In genomic region chr4:166277406-166277805, GRCh38 we compare ENCODE assay signal across 23 cellular contexts.
DNase-seq lines count a peak whose midpoint lies in the region; ATAC-seq, FAIRE-seq and TF ChIP-seq lines count a peak whose summit lies in the region.
"Had no signal": no experiment of that assay in that cellular context is flagged by ENCODE, and none has a peak within 500 bp of the region (broad histone marks: within the 10 kb centered on the region; RNA-seq: fewer than 3 reads in every experiment).

No MANE protein-coding gene starts in this region.

- DNase-seq in AG04449 (ENCODE audit: low read depth, low spot score) (peak; percentile 67), HTR-8/SVneo (ENCODE audit: insufficient read length, low spot score) (peak; percentile 17), astrocyte of the cerebellum (ENCODE audit: low read depth) (peak; percentile 38), fibroblast of the aortic adventitia (ENCODE audit: low read depth) (peak; percentile 67), left lung (no peak), urothelium cell line (ENCODE audit: low spot score) (no peak)
- DNase-seq: 8988T; Calu3; CD4-positive, alpha-beta memory T cell; DMS79; GF-D8; NCI-H1417 treated with DMSO at 0.1 percent for 48 hours; NCI-H1930; NCI-H2171; NCI-H446 treated with DMSO at 0.1 percent for 48 hours; NCI-H748 treated with DMSO at 0.1 percent for 48 hours; OCI-M1; SJCRH30 had no signal

- no peaks in the 10 kb centered on the region for H3K4me1 ChIP-seq in left lung
- H3K4me1 ChIP-seq: SJCRH30 had no signal

- H3K4me3 ChIP-seq in AG04449 (ENCODE audit: low read depth, low read length) = no peak overlapping the region
- no peak overlapping the region for H3K4me3 ChIP-seq in astrocyte of the cerebellum (ENCODE audit: low read depth, low read length)
- H3K4me3 ChIP-seq in fibroblast of the aortic adventitia (ENCODE audit: low read depth, low read length) = no peak overlapping the region
- H3K4me3 ChIP-seq in left lung = no peak overlapping the region
- H3K4me3 ChIP-seq: SJCRH30 had no signal

- FAIRE-seq in HTR-8/SVneo (lab: Jason Lieb, UNC) (no peak), urothelium cell line (lab: Jason Lieb, UNC) (no peak)
- FAIRE-seq: GM12891, GM18507, H1 had no signal

- intact Hi-C loops in left lung (cut with DNase I) = no loop called here

- H3K27me3 ChIP-seq in left lung = no peaks in the 10 kb centered on the region
- H3K27me3 ChIP-seq: SJCRH30 had no signal

- no peak for TF ChIP-seq CTCF in AG04449 (IDR thresholded peaks at IDR 0.05; ENCODE audit: insufficient read depth, low read length, missing control alignments)
- no peak for TF ChIP-seq CTCF in astrocyte of the cerebellum (IDR thresholded peaks at IDR 0.05; ENCODE audit: low read depth, low read length, missing control alignments)
- no peak for TF ChIP-seq CTCF in fibroblast of the aortic adventitia (IDR thresholded peaks at IDR 0.05; ENCODE audit: insufficient read depth, low read length)
- TF ChIP-seq CTCF in left lung (IDR thresholded peaks at IDR 0.05) = no peak

- CTCF ChIA-PET in AG04449 (lab: Yijun Ruan, JAX) = no interaction called here

- no peaks in the 10 kb centered on the region for H3K9me3 ChIP-seq in left lung
- H3K9me3 ChIP-seq: SJCRH30 had no signal

- ATAC-seq in left lung (no peak), GM19035 (IDR thresholded peaks at IDR 0.05; ENCODE audit: unreplicated experiment) (no peak), GM18873 (IDR thresholded peaks at IDR 0.05; ENCODE audit: low FRiP score, unreplicated experiment) (no peak)

- no peaks in the 10 kb centered on the region for H3K36me3 ChIP-seq in left lung
- H3K36me3 ChIP-seq: SJCRH30 had no signal

- POLR2A ChIA-PET in AG04449 (lab: Yijun Ruan, JAX) = interaction anchor here (0.7 kb wide), 1 partner anchor 159 kb away, joined by 3 read pairs; no protein-coding TSS in a partner anchor

- no peak overlapping the region for H3K27ac ChIP-seq in left lung
- H3K27ac ChIP-seq: SJCRH30 had no signal

- in situ Hi-C loops in astrocyte of the cerebellum (cut with HindIII; ENCODE audit: low sequenced_read_pairs) = no loop called here

Comparison
In these comparisons a context has a peak if more than half of its experiments do, and no peak if none do; other contexts are left out.
1. DNase-seq: peak in AG04449 (single experiment), HTR-8/SVneo (single experiment), astrocyte of the cerebellum (single experiment) and fibroblast of the aortic adventitia (single experiment); none in left lung (0 of 2) and urothelium cell line (single experiment).